In genomic region chr4:6709230-6710114, GRCh38 we compare ENCODE assay signal across 8 cellular contexts. TPM values are rescaled to one million over a fixed set of nuclear protein-coding genes. Genes with fewer than 3 reads are reported as not detected.
DNase-seq lines count a peak whose midpoint lies in the region; ATAC-seq and TF ChIP-seq lines count a peak whose summit lies in the region.

Gene MRFAP1L1, minus strand, starts transcription at chr4:6709865. Its CDS starts 236 bp downstream, at chr4:6709629.

- H3K4me3 ChIP-seq in BLaER1, result peak within 1 kb of the TSS; percentile 88
- peak within 1 kb of the TSS; percentile 94 to 97 for H3K4me3 ChIP-seq in left lung

- H4K20me1 ChIP-seq in BLaER1, result peaks cover 46% of the 10 kb centered on the region

- H3K9me3 ChIP-seq in BLaER1 (no peaks in the 10 kb centered on the region), left lung (no peaks in the 10 kb centered on the region)

- DNase-seq in NCI-H748 treated with DMSO at 0.1 percent for 48 hours (lab: John Stamatoyannopoulos, UW) (peak; percentile 91), dermis blood vessel endothelial cell (peak; percentile 98), left lung (peak; percentile 96)
- peak; percentile 94 to 96 for DNase-seq in activated CD4-positive, alpha-beta T cell treated with anti-CD3 and anti-CD28 coated beads, Interleukin-2, amount 50 U/mL, for 4 hours
- DNase-seq in stimulated activated CD4-positive, alpha-beta T cell treated with anti-CD3 and anti-CD28 coated beads, Interleukin-2, amount 100 ng/mL, for 4 hours (ENCODE audit: low read depth), result peak; percentile 94

- ATAC-seq in GM19328 (IDR thresholded peaks at IDR 0.05; ENCODE audit: unreplicated experiment) (peak; percentile 57), HG03558 (IDR thresholded peaks at IDR 0.05; ENCODE audit: extremely low read depth, unreplicated experiment) (peak; percentile 36), left lung (peak; percentile 98)

- H3K4me1 ChIP-seq in BLaER1, result peaks cover 48% of the 10 kb centered on the region
- peaks cover 26 to 57% of the 10 kb centered on the region in 2 donors for H3K4me1 ChIP-seq in left lung

- no peaks in the 10 kb centered on the region for H3K27me3 ChIP-seq in BLaER1
- no peaks in the 10 kb centered on the region for H3K27me3 ChIP-seq in left lung

- peak within 1 kb of the TSS; percentile 97 for H3K4me2 ChIP-seq in BLaER1

- no peak for TF ChIP-seq CTCF in left lung (IDR thresholded peaks at IDR 0.05)

- peak within 1 kb of the TSS; percentile 94 for H3K9ac ChIP-seq in BLaER1

- H3K36me3 ChIP-seq in BLaER1 (peaks cover 35% of the 10 kb centered on the region), left lung (peaks cover 0 to 10% of the 10 kb centered on the region in 2 donors)

- intact Hi-C loops in left lung (cut with DNase I), result no loop called here

- peak within 1 kb of the TSS; percentile 89 for H3K27ac ChIP-seq in BLaER1
- H3K27ac ChIP-seq in left lung, result peak within 1 kb of the TSS; percentile 89 to 91

RNA-seq across cellular contexts. Expression of gene MRFAP1L1, which starts in this region (rescaled TPM):
- total RNA-seq in dermis blood vessel endothelial cell (62.2 and 68.9 TPM in 2 replicates), left lung (10 to 100 TPM; 43.3 to 46.2 TPM)

Comparison
In these comparisons a context has a peak if more than half of its experiments do, and no peak if none do; other contexts are left out.
1. Peak in every context shown above with its lines: DNase-seq, ATAC-seq, H3K4me3 ChIP-seq and H3K27ac ChIP-seq.
2. ATAC-seq: peak in every context shown above with its lines; median percentile 98 in left lung; 57 in GM19328; 36 in HG03558.